Comparison of ENCODE assay signal across 22 cellular contexts in the genomic region with DNA sequence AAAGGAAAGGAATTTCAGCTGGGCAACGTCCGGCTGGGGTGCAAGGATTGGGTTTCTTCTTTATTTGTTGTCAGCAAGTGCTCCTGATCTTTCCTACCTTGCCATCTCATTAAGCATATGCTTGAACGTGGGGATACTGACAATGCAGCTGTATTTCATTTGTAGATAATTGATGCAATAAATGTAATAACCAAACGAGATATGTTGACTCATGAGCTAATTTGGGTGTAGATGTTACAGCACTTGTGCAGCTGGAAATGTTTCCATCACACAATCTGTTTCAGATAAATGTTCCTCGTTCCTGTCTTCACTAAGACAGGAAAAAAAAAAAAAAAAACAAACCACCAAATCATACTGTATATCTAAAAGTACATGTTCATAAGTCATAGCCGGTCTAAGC.
"Had no signal": no experiment of that assay in that cellular context is flagged by ENCODE, and none has a peak within 500 bp of the region (broad histone marks: within the 10 kb centered on the region; RNA-seq: fewer than 3 reads in every experiment).

No MANE protein-coding gene starts in this region.

- H3K4me3 Mint-ChIP-seq: activated CD4-positive, alpha-beta memory T cell treated with anti-CD3 and anti-CD28 coated beads for 36 hours; activated naive CD8-positive, alpha-beta T cell treated with anti-CD3 and anti-CD28 coated beads for 36 hours; effector memory CD8-positive, alpha-beta T cell; nephron progenitor cell; stimulated activated memory B cell treated with anti-CD40 and anti-IgM and Interleukin-4, amounts not matched to agents 10 μg/mL and 1 μg/mL and 100 μg/mL, for 72 hours; T-helper 2 cell treated with Interferon-gamma antibody and Interleukin-4, amounts not matched to agents 5 μg/mL and 100 μg/mL, for 36 hours; WTC11 had no signal

- H3K27ac ChIP-seq: cardiac muscle cell, gastrocnemius medialis, sigmoid colon, spleen, testis, upper lobe of right lung had no signal

- DNase-seq: activated CD4-positive, alpha-beta memory T cell treated with anti-CD3 and anti-CD28 coated beads for 36 hours; activated CD4-positive, alpha-beta T cell treated with anti-CD3 and anti-CD28 coated beads for 4 hours; activated naive CD8-positive, alpha-beta T cell treated with anti-CD3 and anti-CD28 coated beads for 36 hours; activated T-cell treated with anti-CD3 and anti-CD28 coated beads for 4 hours; amniotic stem cell; effector memory CD8-positive, alpha-beta T cell; gastrocnemius medialis; head of caudate nucleus; kidney; nephron progenitor cell; nucleus accumbens; posterior cingulate gyrus; sigmoid colon; spleen; stimulated activated CD4-positive, alpha-beta T cell treated with anti-CD3 and anti-CD28 coated beads, Interleukin-4, amount 100 ng/mL, for 4 hours; testis; upper lobe of right lung had no signal

- H3K4me1 ChIP-seq: gastrocnemius medialis, sigmoid colon, spleen, testis, upper lobe of right lung had no signal

- H3K27me3 ChIP-seq: cardiac muscle cell, gastrocnemius medialis, spleen, testis, upper lobe of right lung had no signal

- H3K36me3 ChIP-seq: cardiac muscle cell, gastrocnemius medialis, sigmoid colon, spleen, upper lobe of right lung had no signal

- H3K4me1 Mint-ChIP-seq: activated naive CD8-positive, alpha-beta T cell treated with anti-CD3 and anti-CD28 coated beads for 36 hours; stimulated activated memory B cell treated with anti-CD40 and anti-IgM and Interleukin-4, amounts not matched to agents 10 μg/mL and 1 μg/mL and 100 μg/mL, for 72 hours had no signal

- H3K36me3 Mint-ChIP-seq: activated CD4-positive, alpha-beta memory T cell treated with anti-CD3 and anti-CD28 coated beads for 36 hours; activated naive CD8-positive, alpha-beta T cell treated with anti-CD3 and anti-CD28 coated beads for 36 hours; stimulated activated memory B cell treated with anti-CD40 and anti-IgM and Interleukin-4, amounts not matched to agents 10 μg/mL and 1 μg/mL and 100 μg/mL, for 72 hours; WTC11 had no signal

- H3K4me3 ChIP-seq: cardiac muscle cell, gastrocnemius medialis, lung, sigmoid colon, spleen, testis, upper lobe of right lung had no signal

- H3K27ac Mint-ChIP-seq: activated CD4-positive, alpha-beta memory T cell treated with anti-CD3 and anti-CD28 coated beads for 36 hours; activated naive CD8-positive, alpha-beta T cell treated with anti-CD3 and anti-CD28 coated beads for 36 hours; effector memory CD8-positive, alpha-beta T cell; nephron progenitor cell; stimulated activated memory B cell treated with anti-CD40 and anti-IgM and Interleukin-4, amounts not matched to agents 10 μg/mL and 1 μg/mL and 100 μg/mL, for 72 hours; T-helper 2 cell treated with Interferon-gamma antibody and Interleukin-4, amounts not matched to agents 5 μg/mL and 100 μg/mL, for 36 hours; WTC11 had no signal

- ATAC-seq: effector memory CD8-positive, alpha-beta T cell; gastrocnemius medialis; stimulated activated memory B cell treated with anti-CD40 and anti-IgM and Interleukin-4, amounts not matched to agents 10 μg/mL and 1 μg/mL and 100 μg/mL, for 72 hours; WTC11 had no signal

- H3K9me3 Mint-ChIP-seq: activated CD4-positive, alpha-beta memory T cell treated with anti-CD3 and anti-CD28 coated beads for 36 hours; T-helper 2 cell treated with Interferon-gamma antibody and Interleukin-4, amounts not matched to agents 5 μg/mL and 100 μg/mL, for 36 hours had no signal

- H3K27me3 Mint-ChIP-seq: activated naive CD8-positive, alpha-beta T cell treated with anti-CD3 and anti-CD28 coated beads for 36 hours had no signal

- H3K9me3 ChIP-seq: gastrocnemius medialis, sigmoid colon, testis, upper lobe of right lung had no signal
